Comparison of ENCODE assay signal across 8 cellular contexts in genomic region chr4:158671665-158671914, GRCh38. TPM values are rescaled to one million over a fixed set of nuclear protein-coding genes. Genes with fewer than 3 reads are reported as not detected.
DNase-seq lines count a peak whose midpoint lies in the region; ATAC-seq and TF ChIP-seq lines count a peak whose summit lies in the region.

C4orf46 (minus strand) TSS chr4:158671887; CDS start chr4:158671801, 86 bp downstream.

- H3K4me1 Mint-ChIP-seq in activated CD4-positive, alpha-beta T cell treated with anti-CD3 and anti-CD28 coated beads, Interleukin-2, amount 10 ng/mL, durations not matched to agents 7 days and 5 days, result peaks cover 38% of the 10 kb centered on the region

- CTCF ChIA-PET in activated CD4-positive, alpha-beta T cell treated with anti-CD3 and anti-CD28 coated beads, Interleukin-2, amount 10 ng/mL, durations not matched to agents 7 days and 5 days (lab: Charles Lee), result no interaction called here

- H3K9me3 Mint-ChIP-seq in activated CD4-positive, alpha-beta T cell treated with anti-CD3 and anti-CD28 coated beads, Interleukin-2, amount 10 ng/mL, durations not matched to agents 7 days and 5 days, result no peaks in the 10 kb centered on the region

- peaks cover 11% of the 10 kb centered on the region for H3K36me3 Mint-ChIP-seq in activated CD4-positive, alpha-beta T cell treated with anti-CD3 and anti-CD28 coated beads, Interleukin-2, amount 10 ng/mL, durations not matched to agents 7 days and 5 days (ENCODE audit: low read depth)

- H3K9me3 ChIP-seq in tibial artery, result no peaks in the 10 kb centered on the region

- H3K36me3 ChIP-seq in tibial artery, result no peaks in the 10 kb centered on the region

- intact Hi-C loops in tibial artery (cut with DNase I; ENCODE audit: low total_unique reads), result no loop called here

- 0% methylated on average over 18 to 20 of the region's 20 CpGs for WGBS in adipose tissue, 3 donors

- POLR2A ChIA-PET in activated CD4-positive, alpha-beta T cell treated with anti-CD3 and anti-CD28 coated beads, Interleukin-2, amount 10 ng/mL, durations not matched to agents 7 days and 5 days (lab: Charles Lee), result interaction anchor here (0.6 kb wide), 1 partner anchor 53 kb away, joined by 3 read pairs; no protein-coding TSS in a partner anchor

- H3K27ac ChIP-seq in adipose tissue (ENCODE audit: low read depth, low read length) (peak within 1 kb of the TSS; percentile 60), tibial artery (peak within 1 kb of the TSS; percentile 94 to 96)

- H3K4me1 ChIP-seq in tibial artery, result peaks cover 0 to 20% (median 14%) of the 10 kb centered on the region in 4 donors

- H3K27me3 Mint-ChIP-seq in activated CD4-positive, alpha-beta T cell treated with anti-CD3 and anti-CD28 coated beads, Interleukin-2, amount 10 ng/mL, durations not matched to agents 7 days and 5 days, result no peaks in the 10 kb centered on the region

- DNase-seq in activated CD4-positive, alpha-beta T cell treated with anti-CD3 and anti-CD28 coated beads, Interleukin-2, amount 10 ng/mL, durations not matched to agents 7 days and 5 days, result no peak
- no peak for DNase-seq in activated CD4-positive, alpha-beta T cell treated with anti-CD3 and anti-CD28 coated beads, Interleukin-2, amount 50 U/mL, for 48 hours
- DNase-seq in left lobe of liver (ENCODE audit: low spot score) (no peak), tibial artery (no peak), amygdala (lab: John Stamatoyannopoulos, UW) (no peak), AG08396 (ENCODE audit: low spot score) (no peak), NCI-H1694 (lab: John Stamatoyannopoulos, UW) (no peak)

- H3K27me3 ChIP-seq in tibial artery, result no peaks in the 10 kb centered on the region

- peak within 1 kb of the TSS; percentile 75 to 82 for H3K4me3 ChIP-seq in tibial artery

- TF ChIP-seq CTCF in tibial artery (IDR thresholded peaks at IDR 0.05), result no peak

- peak; percentile 4 for ATAC-seq in left lobe of liver

- peak within 1 kb of the TSS; percentile 90 for H3K27ac Mint-ChIP-seq in activated CD4-positive, alpha-beta T cell treated with anti-CD3 and anti-CD28 coated beads, Interleukin-2, amount 10 ng/mL, durations not matched to agents 7 days and 5 days

- H3K4me3 Mint-ChIP-seq in activated CD4-positive, alpha-beta T cell treated with anti-CD3 and anti-CD28 coated beads, Interleukin-2, amount 10 ng/mL, durations not matched to agents 7 days and 5 days, result peak within 1 kb of the TSS; percentile 95

RNA-seq across cellular contexts. Expression of gene C4orf46, which starts in this region (rescaled TPM):
- total RNA-seq in activated CD4-positive, alpha-beta T cell treated with anti-CD3 and anti-CD28 coated beads, Interleukin-2, amount 10 ng/mL, durations not matched to agents 7 days and 5 days, result 10 to 100 TPM; 15.5 to 18.1 TPM
- polyA plus RNA-seq in adipose tissue, result 1 to 10 TPM; 1.5 to 4.4 (median 1.5) TPM
- 0.60 TPM for total RNA-seq in left lobe of liver

Comparison
In these comparisons a context has a peak if more than half of its experiments do, and no peak if none do; other contexts are left out.
1. RNA of gene C4orf46 (total RNA-seq): 15.5 to 18.1 TPM in activated CD4-positive, alpha-beta T cell treated with anti-CD3 and anti-CD28 coated beads, Interleukin-2, amount 10 ng/mL, durations not matched to agents 7 days and 5 days; 0.60 TPM in left lobe of liver (single experiment); every median in the first group is over 10 times any median in the second.
2. Peak in ATAC-seq in left lobe of liver; RNA of the gene not detected or under 1 TPM.